In the genomic region with DNA sequence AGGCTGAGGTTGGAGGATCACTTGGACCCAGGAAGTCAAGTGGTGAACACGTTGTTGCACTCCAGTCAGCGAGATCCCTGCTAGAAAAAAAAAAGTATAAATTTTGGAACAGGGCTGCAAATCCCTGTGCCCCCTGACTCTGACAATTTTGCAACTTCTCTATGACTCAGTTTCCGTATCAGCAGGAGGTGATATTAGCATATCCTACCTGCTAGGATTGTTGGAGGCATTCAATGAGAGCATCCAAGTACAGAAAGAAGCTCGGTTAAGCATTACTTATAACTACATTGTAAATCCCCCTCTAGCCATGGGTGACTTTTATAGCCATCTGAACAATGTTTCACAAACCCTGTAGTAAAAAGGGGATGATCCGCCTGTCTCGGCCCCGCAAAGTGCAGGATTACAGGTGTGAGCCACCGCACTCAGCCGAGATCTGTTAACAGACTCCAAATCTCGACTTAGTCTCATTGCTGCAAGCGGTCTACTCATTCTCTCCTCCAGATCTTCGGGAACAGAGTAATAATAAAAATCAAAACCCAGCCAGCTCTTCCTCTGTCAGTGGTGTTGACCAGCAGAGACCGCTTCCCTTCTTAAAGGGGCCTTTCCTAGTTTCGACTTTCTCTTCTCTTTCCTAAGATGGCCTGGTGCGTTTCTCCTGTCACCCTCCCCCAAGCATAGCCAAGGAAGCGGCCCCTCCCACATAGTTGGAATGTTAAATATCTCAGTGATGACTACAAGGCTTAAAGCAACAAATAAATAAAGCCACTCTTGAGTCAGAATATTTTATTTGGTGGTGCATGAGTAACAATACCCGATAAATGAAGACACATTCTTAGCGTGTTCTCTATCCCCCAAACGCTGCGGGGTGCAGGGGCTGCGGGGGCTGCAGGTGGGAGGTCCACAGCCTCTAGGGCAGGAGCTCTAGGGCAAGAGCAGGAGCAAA, we compare ENCODE assay signal across 1 cellular context.
A peak's percentile ranks its signal among the peaks of the same experiment; 100 is the strongest.
TF ChIP-seq lines count a peak whose summit lies in the region.

No MANE protein-coding gene starts in this region.

TF ChIP-seq in H1, 55 proteins besides CTCF, POLR2A, EP300 and RAD21:
- TF ChIP-seq SP1 (IDR thresholded peaks at IDR 0.05; ENCODE audit: low read depth, low read length) (peak; percentile 86), CEBPB (IDR thresholded peaks at IDR 0.05; ENCODE audit: low read depth, low read length) (peak; percentile 67), RBBP5 (IDR thresholded peaks at IDR 0.05; ENCODE audit: borderline replicate concordance, low read depth, low read length) (0 out of 2 replicates have a peak, but pooled peaks have one; percentile 31), SRF (IDR thresholded peaks at IDR 0.05; ENCODE audit: low read depth, low read length) (peak; percentile 45; the same call in 1 of the 2 replicates), ASH2L (IDR thresholded peaks at IDR 0.05; ENCODE audit: low read length) (peak; percentile 92), HDAC2 (IDR thresholded peaks at IDR 0.05; ENCODE audit: borderline replicate concordance in 1 of 2, low read depth in 2 of 2, low read length in 2 of 2) (0 out of 4 replicates have a peak, but pooled peaks of 1 of the 2 experiments have one; percentile 51), RXRA (IDR thresholded peaks at IDR 0.05; ENCODE audit: insufficient read depth, low read depth, low read length) (no peak), SIN3A (conservative IDR thresholded peaks at IDR 0.05 in 1 of 2, IDR thresholded peaks at IDR 0.05 in 1 of 2; ENCODE audit: low read depth in 1 of 2, low read length in 2 of 2) (0 out of 4 replicates have a peak, but pooled peaks of 1 of the 2 experiments have one; percentile 31), TEAD4 (IDR thresholded peaks at IDR 0.05; ENCODE audit: low read depth, low read length) (peak; percentile 78), CREB1 (IDR thresholded peaks at IDR 0.05) (peak; percentile 22; the same call in 1 of the 2 replicates), TAF1 (IDR thresholded peaks at IDR 0.05; ENCODE audit: low read depth, low read length) (peak; percentile 43; the same call in 1 of the 2 replicates), NANOG (IDR thresholded peaks at IDR 0.05; ENCODE audit: insufficient read depth, low read depth, low read length, poor library complexity, severe bottlenecking) (peak; percentile 17), JUND (IDR thresholded peaks at IDR 0.05; ENCODE audit: low read length) (peak; percentile 55; the same call in 1 of the 2 replicates), TCF12 (IDR thresholded peaks at IDR 0.05; ENCODE audit: low read depth, low read length) (0 out of 2 replicates have a peak, but pooled peaks have one; percentile 2), SIX5 (IDR thresholded peaks at IDR 0.05; ENCODE audit: low read depth, low read length) (no peak), TBP (IDR thresholded peaks at IDR 0.05; ENCODE audit: low read depth, low read length) (no peak), RFX5 (IDR thresholded peaks at IDR 0.05; ENCODE audit: borderline replicate concordance, low read depth, low read length) (no peak), CHD2 (IDR thresholded peaks at IDR 0.05; ENCODE audit: low read length) (no peak), TAF7 (optimal IDR thresholded peaks at IDR 0.05; ENCODE audit: borderline replicate concordance, low read depth, low read length) (peak; percentile 49)
- TF ChIP-seq, protein P1, sequence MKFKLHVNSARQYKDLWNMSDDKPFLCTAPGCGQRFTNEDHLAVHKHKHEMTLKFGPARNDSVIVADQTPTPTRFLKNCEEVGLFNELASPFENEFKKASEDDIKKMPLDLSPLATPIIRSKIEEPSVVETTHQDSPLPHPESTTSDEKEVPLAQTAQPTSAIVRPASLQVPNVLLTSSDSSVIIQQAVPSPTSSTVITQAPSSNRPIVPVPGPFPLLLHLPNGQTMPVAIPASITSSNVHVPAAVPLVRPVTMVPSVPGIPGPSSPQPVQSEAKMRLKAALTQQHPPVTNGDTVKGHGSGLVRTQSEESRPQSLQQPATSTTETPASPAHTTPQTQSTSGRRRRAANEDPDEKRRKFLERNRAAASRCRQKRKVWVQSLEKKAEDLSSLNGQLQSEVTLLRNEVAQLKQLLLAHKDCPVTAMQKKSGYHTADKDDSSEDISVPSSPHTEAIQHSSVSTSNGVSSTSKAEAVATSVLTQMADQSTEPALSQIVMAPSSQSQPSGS (IDR thresholded peaks at IDR 0.05; ENCODE audit: low read length): 0 out of 2 replicates have a peak, but pooled peaks have one; percentile 6
- TF ChIP-seq, protein P2, sequence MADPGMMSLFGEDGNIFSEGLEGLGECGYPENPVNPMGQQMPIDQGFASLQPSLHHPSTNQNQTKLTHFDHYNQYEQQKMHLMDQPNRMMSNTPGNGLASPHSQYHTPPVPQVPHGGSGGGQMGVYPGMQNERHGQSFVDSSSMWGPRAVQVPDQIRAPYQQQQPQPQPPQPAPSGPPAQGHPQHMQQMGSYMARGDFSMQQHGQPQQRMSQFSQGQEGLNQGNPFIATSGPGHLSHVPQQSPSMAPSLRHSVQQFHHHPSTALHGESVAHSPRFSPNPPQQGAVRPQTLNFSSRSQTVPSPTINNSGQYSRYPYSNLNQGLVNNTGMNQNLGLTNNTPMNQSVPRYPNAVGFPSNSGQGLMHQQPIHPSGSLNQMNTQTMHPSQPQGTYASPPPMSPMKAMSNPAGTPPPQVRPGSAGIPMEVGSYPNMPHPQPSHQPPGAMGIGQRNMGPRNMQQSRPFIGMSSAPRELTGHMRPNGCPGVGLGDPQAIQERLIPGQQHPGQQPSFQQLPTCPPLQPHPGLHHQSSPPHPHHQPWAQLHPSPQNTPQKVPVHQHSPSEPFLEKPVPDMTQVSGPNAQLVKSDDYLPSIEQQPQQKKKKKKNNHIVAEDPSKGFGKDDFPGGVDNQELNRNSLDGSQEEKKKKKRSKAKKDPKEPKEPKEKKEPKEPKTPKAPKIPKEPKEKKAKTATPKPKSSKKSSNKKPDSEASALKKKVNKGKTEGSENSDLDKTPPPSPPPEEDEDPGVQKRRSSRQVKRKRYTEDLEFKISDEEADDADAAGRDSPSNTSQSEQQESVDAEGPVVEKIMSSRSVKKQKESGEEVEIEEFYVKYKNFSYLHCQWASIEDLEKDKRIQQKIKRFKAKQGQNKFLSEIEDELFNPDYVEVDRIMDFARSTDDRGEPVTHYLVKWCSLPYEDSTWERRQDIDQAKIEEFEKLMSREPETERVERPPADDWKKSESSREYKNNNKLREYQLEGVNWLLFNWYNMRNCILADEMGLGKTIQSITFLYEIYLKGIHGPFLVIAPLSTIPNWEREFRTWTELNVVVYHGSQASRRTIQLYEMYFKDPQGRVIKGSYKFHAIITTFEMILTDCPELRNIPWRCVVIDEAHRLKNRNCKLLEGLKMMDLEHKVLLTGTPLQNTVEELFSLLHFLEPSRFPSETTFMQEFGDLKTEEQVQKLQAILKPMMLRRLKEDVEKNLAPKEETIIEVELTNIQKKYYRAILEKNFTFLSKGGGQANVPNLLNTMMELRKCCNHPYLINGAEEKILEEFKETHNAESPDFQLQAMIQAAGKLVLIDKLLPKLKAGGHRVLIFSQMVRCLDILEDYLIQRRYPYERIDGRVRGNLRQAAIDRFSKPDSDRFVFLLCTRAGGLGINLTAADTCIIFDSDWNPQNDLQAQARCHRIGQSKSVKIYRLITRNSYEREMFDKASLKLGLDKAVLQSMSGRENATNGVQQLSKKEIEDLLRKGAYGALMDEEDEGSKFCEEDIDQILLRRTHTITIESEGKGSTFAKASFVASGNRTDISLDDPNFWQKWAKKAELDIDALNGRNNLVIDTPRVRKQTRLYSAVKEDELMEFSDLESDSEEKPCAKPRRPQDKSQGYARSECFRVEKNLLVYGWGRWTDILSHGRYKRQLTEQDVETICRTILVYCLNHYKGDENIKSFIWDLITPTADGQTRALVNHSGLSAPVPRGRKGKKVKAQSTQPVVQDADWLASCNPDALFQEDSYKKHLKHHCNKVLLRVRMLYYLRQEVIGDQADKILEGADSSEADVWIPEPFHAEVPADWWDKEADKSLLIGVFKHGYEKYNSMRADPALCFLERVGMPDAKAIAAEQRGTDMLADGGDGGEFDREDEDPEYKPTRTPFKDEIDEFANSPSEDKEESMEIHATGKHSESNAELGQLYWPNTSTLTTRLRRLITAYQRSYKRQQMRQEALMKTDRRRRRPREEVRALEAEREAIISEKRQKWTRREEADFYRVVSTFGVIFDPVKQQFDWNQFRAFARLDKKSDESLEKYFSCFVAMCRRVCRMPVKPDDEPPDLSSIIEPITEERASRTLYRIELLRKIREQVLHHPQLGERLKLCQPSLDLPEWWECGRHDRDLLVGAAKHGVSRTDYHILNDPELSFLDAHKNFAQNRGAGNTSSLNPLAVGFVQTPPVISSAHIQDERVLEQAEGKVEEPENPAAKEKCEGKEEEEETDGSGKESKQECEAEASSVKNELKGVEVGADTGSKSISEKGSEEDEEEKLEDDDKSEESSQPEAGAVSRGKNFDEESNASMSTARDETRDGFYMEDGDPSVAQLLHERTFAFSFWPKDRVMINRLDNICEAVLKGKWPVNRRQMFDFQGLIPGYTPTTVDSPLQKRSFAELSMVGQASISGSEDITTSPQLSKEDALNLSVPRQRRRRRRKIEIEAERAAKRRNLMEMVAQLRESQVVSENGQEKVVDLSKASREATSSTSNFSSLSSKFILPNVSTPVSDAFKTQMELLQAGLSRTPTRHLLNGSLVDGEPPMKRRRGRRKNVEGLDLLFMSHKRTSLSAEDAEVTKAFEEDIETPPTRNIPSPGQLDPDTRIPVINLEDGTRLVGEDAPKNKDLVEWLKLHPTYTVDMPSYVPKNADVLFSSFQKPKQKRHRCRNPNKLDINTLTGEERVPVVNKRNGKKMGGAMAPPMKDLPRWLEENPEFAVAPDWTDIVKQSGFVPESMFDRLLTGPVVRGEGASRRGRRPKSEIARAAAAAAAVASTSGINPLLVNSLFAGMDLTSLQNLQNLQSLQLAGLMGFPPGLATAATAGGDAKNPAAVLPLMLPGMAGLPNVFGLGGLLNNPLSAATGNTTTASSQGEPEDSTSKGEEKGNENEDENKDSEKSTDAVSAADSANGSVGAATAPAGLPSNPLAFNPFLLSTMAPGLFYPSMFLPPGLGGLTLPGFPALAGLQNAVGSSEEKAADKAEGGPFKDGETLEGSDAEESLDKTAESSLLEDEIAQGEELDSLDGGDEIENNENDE (IDR thresholded peaks at IDR 0.05; ENCODE audit: insufficient replicate concordance, low read length): peak; percentile 30
- TF ChIP-seq, protein P3, sequence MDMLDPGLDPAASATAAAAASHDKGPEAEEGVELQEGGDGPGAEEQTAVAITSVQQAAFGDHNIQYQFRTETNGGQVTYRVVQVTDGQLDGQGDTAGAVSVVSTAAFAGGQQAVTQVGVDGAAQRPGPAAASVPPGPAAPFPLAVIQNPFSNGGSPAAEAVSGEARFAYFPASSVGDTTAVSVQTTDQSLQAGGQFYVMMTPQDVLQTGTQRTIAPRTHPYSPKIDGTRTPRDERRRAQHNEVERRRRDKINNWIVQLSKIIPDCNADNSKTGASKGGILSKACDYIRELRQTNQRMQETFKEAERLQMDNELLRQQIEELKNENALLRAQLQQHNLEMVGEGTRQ (IDR thresholded peaks at IDR 0.05; ENCODE audit: low read length): no peak
